In genomic region chr12:41642808-41643207, GRCh38 we compare ENCODE assay signal across 7 cellular contexts.
DNase-seq lines count a peak whose midpoint lies in the region; ATAC-seq and TF ChIP-seq lines count a peak whose summit lies in the region.
"Not testable (repeated sequence)": the region's sequence is repeated elsewhere in the genome, so short reads cannot be mapped to it uniquely, and the experiment has no call there.

No MANE protein-coding gene starts in this region.

- TF ChIP-seq CTCF in Caco-2 (IDR thresholded peaks at IDR 0.05; ENCODE audit: insufficient read depth in 1 of 2, low read depth in 1 of 2, low read length in 1 of 2, severe bottlenecking in 1 of 2, unreplicated experiment in 1 of 2); HEK293 (tag by site-specific recombination; IDR thresholded peaks at IDR 0.05); nephron progenitor cell (IDR thresholded peaks at IDR 0.05): not testable (repeated sequence)

- peak overlapping the region; percentile 21; the same call in 1 of the 2 replicates for H3K4me3 ChIP-seq in Caco-2 (ENCODE audit: low read depth, low read length)
- H3K4me3 ChIP-seq in HEK293 (ENCODE audit: low read depth, low read length); right cardiac atrium (ENCODE audit: low read length): not testable (repeated sequence)

- intact Hi-C loops in Caco-2 (cut with micrococcal nuclease; ENCODE audit: unreplicated experiment); right cardiac atrium (cut with DNase I): not testable (repeated sequence)

- CTCF ChIA-PET in Caco-2 (lab: Charles Lee); HEK293 (lab: Yijun Ruan, JAX): not testable (repeated sequence)

- H3K27me3 Mint-ChIP-seq in Caco-2 (ENCODE audit: insufficient read depth, unreplicated experiment); nephron progenitor cell (ENCODE audit: low read depth, poor library complexity): not testable (repeated sequence)

- POLR2A ChIA-PET in Caco-2 (lab: Charles Lee); HEK293 (lab: Yijun Ruan, JAX): not testable (repeated sequence)

- BruUV-seq in Caco-2 (replicated peaks; lab: Mats Ljungman, UMichigan): not testable (repeated sequence)

- not testable (repeated sequence) for H3K36me3 Mint-ChIP-seq in Caco-2 (ENCODE audit: insufficient read depth, unreplicated experiment); nephron progenitor cell (ENCODE audit: low read depth)

- H3K27ac ChIP-seq in HEK293 (ENCODE audit: extremely low read depth, low read depth, low read length); right cardiac atrium (ENCODE audit: low read length): not testable (repeated sequence)

- H3K27ac Mint-ChIP-seq in Caco-2 (ENCODE audit: unreplicated experiment); nephron progenitor cell: not testable (repeated sequence)

- not testable (repeated sequence) for H3K4me1 ChIP-seq in Caco-2; HEK293 (ENCODE audit: control insufficient read depth, insufficient read depth, low read length); right cardiac atrium (ENCODE audit: control insufficient read depth, insufficient read depth, low read length)

- H3K36me3 ChIP-seq in Caco-2 (ENCODE audit: control insufficient read depth, insufficient read depth, low read length); HEK293 (ENCODE audit: control insufficient read depth in 2 of 2, insufficient read depth in 1 of 2, low read length in 2 of 2): not testable (repeated sequence)

- H3K27me3 ChIP-seq in Caco-2 (replicated peaks; ENCODE audit: control insufficient read depth, insufficient read depth, low read length); right cardiac atrium (ENCODE audit: control insufficient read depth, insufficient read depth): not testable (repeated sequence)

- not testable (repeated sequence) for ATAC-seq in right cardiac atrium

- DNase-seq in Caco-2: not testable (repeated sequence)
- DNase-seq in NCI-H2171 (lab: John Stamatoyannopoulos, UW): peak; percentile 30
- peak; percentile 90 for DNase-seq in NCI-H748 (lab: John Stamatoyannopoulos, UW; ENCODE audit: unreplicated experiment)
- DNase-seq in SHP77 treated with DMSO at 0.1 percent for 48 hours (lab: John Stamatoyannopoulos, UW): peak; percentile 5
- DNase-seq in right cardiac atrium: peak in 2 of 3 donors; percentile 17 to 27
- DNase-seq in nephron progenitor cell: peak; percentile 41

- H3K9me3 Mint-ChIP-seq in Caco-2 (ENCODE audit: unreplicated experiment): not testable (repeated sequence)
- H3K9me3 Mint-ChIP-seq in nephron progenitor cell: peaks cover 12% of the 10 kb centered on the region

- WGBS in right cardiac atrium: 91% methylated on average over 11 of the region's 11 CpGs

- H3K9me3 ChIP-seq in Caco-2; HEK293 (ENCODE audit: control insufficient read depth, insufficient read depth, low read depth, low read length); right cardiac atrium (ENCODE audit: control insufficient read depth, low read length): not testable (repeated sequence)

- H3K4me3 Mint-ChIP-seq in Caco-2 (ENCODE audit: unreplicated experiment): peak overlapping the region; percentile 58
- H3K4me3 Mint-ChIP-seq in nephron progenitor cell: not testable (repeated sequence)

- H3K4me1 Mint-ChIP-seq in Caco-2 (ENCODE audit: low read depth, unreplicated experiment): not testable (repeated sequence)
- peaks cover 18% of the 10 kb centered on the region for H3K4me1 Mint-ChIP-seq in nephron progenitor cell

TF ChIP-seq in HEK293, 187 proteins besides CTCF, POLR2A, EP300 and RAD21:
- peak; percentile 30; the same call in 1 of the 2 replicates for TF ChIP-seq KLF1 (tag by site-specific recombination; IDR thresholded peaks at IDR 0.05)
